1 cellular context compared by ENCODE assay signal in genomic region chr15:64810499-64811326, GRCh38.
A peak's percentile ranks its signal among the peaks of the same experiment; 100 is the strongest.
TF ChIP-seq lines count a peak whose summit lies in the region.

No MANE protein-coding gene starts in this region.

TF ChIP-seq in GM23338, 12 proteins besides CTCF, POLR2A, EP300 and RAD21 (continued from another document):
- TF ChIP-seq ZNF114 (CRISPR knock-in tag; IDR thresholded peaks at IDR 0.05) (no peak), CREB1 (CRISPR knock-in tag; IDR thresholded peaks at IDR 0.05; ENCODE audit: low read depth) (peak; percentile 68), EZH2phosphoT487 (IDR thresholded peaks at IDR 0.05; ENCODE audit: unreplicated experiment) (no peak), ZNF462 (CRISPR knock-in tag; IDR thresholded peaks at IDR 0.05) (0 out of 2 replicates have a peak, but pooled peaks have one; percentile 6), REST (IDR thresholded peaks at IDR 0.05; ENCODE audit: unreplicated experiment) (no peak)
TF ChIP-seq in GM23338: peak in this region for 5.
